In the genomic region with DNA sequence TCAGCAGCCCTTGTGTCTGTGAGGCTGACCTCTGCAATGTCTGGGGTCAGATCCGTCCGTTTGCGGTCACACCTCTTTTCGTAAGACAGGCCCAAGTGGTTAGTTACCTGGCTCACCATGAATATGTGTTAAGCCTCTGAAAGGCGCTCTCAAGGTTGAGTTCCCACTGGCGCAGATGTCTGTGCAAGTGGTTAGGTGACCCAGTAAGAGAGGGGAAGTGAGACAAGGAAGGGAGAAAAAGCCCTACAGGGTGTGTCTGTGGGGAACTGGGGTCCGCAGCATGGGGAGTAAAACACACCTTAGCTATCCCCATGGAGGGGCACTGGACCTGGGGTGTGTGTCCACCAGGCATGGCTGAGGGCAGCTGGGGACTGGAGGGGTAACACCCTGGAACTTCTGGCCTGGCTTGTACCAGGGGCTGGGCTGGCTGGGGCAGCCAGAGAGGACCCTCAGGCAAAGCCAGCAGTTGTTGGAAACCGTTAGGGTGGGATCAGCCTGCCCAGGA, we compare ENCODE assay signal across 8 cellular contexts.
A peak's percentile ranks its signal among the peaks of the same experiment; 100 is the strongest.
DNase-seq lines count a peak whose midpoint lies in the region; ATAC-seq lines count a peak whose summit lies in the region.

No MANE protein-coding gene starts in this region.

- DNase-seq in effector memory CD8-positive, alpha-beta T cell = no peak
- no peak for DNase-seq in COLO829 (ENCODE audit: low spot score)
- DNase-seq in NCI-H2171 treated with DMSO at 0.1 percent for 48 hours (lab: John Stamatoyannopoulos, UW) = no peak
- DNase-seq in activated T-cell treated with anti-CD3 and anti-CD28 coated beads for 4 hours = no peak
- DNase-seq in GDM1 (lab: John Stamatoyannopoulos, UW) = no peak

- H3K4me2 ChIP-seq in BLaER1 = peak overlapping the region; percentile 77

- no peaks in the 10 kb centered on the region for H3K9me3 Mint-ChIP-seq in effector memory CD8-positive, alpha-beta T cell

- no peaks in the 10 kb centered on the region for H3K9me3 ChIP-seq in BLaER1

- H3K36me3 ChIP-seq in BLaER1 = no peaks in the 10 kb centered on the region

- peak; percentile 93 for ATAC-seq in GM21367 (IDR thresholded peaks at IDR 0.05; ENCODE audit: unreplicated experiment)
- peak; percentile 93 for ATAC-seq in HG03460 (IDR thresholded peaks at IDR 0.05; ENCODE audit: unreplicated experiment)
- peak; percentile 52 for ATAC-seq in effector memory CD8-positive, alpha-beta T cell (replicated peaks)

- no peak overlapping the region for H3K9ac ChIP-seq in BLaER1

- no peaks in the 10 kb centered on the region for H3K27me3 ChIP-seq in BLaER1

- 0 out of 2 replicates have a peak, but pooled peaks cover 6% of the 10 kb centered on the region for H4K20me1 ChIP-seq in BLaER1

- no peaks in the 10 kb centered on the region for H3K36me3 Mint-ChIP-seq in effector memory CD8-positive, alpha-beta T cell (ENCODE audit: insufficient read depth)

- peak overlapping the region in 1 of 2 donors; percentile 60 for H3K4me3 Mint-ChIP-seq in effector memory CD8-positive, alpha-beta T cell

- no peak overlapping the region for H3K4me3 ChIP-seq in BLaER1

- peaks cover 29 to 82% of the 10 kb centered on the region in 2 donors for H3K27me3 Mint-ChIP-seq in effector memory CD8-positive, alpha-beta T cell

- H3K4me1 Mint-ChIP-seq in effector memory CD8-positive, alpha-beta T cell (ENCODE audit: low read depth in 2 of 2) = peaks cover 0 to 3% of the 10 kb centered on the region in 2 donors

- H3K27ac Mint-ChIP-seq in effector memory CD8-positive, alpha-beta T cell = no peak overlapping the region

- H3K4me1 ChIP-seq in BLaER1 = peaks cover 39% of the 10 kb centered on the region

- peak overlapping the region; percentile 42; the same call in 1 of the 2 replicates for H3K27ac ChIP-seq in BLaER1
